In genomic region chr12:121798807-121799174, GRCh38 we compare ENCODE assay signal across 8 cellular contexts. TPM values are rescaled to one million over a fixed set of nuclear protein-coding genes. Genes with fewer than 3 reads are reported as not detected.
A peak's percentile ranks its signal among the peaks of the same experiment; 100 is the strongest.
DNase-seq lines count a peak whose midpoint lies in the region; ATAC-seq and TF ChIP-seq lines count a peak whose summit lies in the region.

No MANE protein-coding gene starts in this region.

- H3K4me1 ChIP-seq in mesendoderm (ENCODE audit: control insufficient read depth, low read depth, low read length): peaks cover 17% of the 10 kb centered on the region

- no peak overlapping the region for H3K23ac ChIP-seq in mesendoderm (ENCODE audit: low read length)

- H3K27ac Mint-ChIP-seq in brain (peak overlapping the region; percentile 94 to 99 (median 98)), type B pancreatic cell (peak overlapping the region; percentile 96)

- H3K79me2 ChIP-seq in mesendoderm (ENCODE audit: control insufficient read depth, insufficient read depth, low read length): peaks cover 39% of the 10 kb centered on the region

- H2BK120ac ChIP-seq in mesendoderm (ENCODE audit: low read depth, low read length): no peak overlapping the region

- H3K27ac ChIP-seq in mesendoderm (ENCODE audit: low read depth, low read length): peak overlapping the region; percentile 79

- H3K27me3 Mint-ChIP-seq in activated T-cell treated with anti-CD3 and anti-CD28 coated beads, Interleukin-2, amount 50 U/mL, for 4 hours (ENCODE audit: low read depth): no peaks in the 10 kb centered on the region
- H3K27me3 Mint-ChIP-seq in brain (peaks cover 13% of the 10 kb centered on the region), type B pancreatic cell (peaks cover 5% of the 10 kb centered on the region)

- WGBS in mesendoderm (ENCODE audit: extremely low coverage, insufficient coverage, low lambda C conversion rate): no CpG with 5 or more reads among the region's 10 CpGs

- H3K4me3 ChIP-seq in mesendoderm (ENCODE audit: low read length): no peak overlapping the region

- DNase-seq in activated T-cell treated with anti-CD3 and anti-CD28 coated beads, Interleukin-2, amount 50 U/mL, for 4 hours: no peak
- DNase-seq in activated T-cell treated with anti-CD3 and anti-CD28 coated beads, Interleukin-2, amount 50 U/mL, for 1 hour: no peak
- no peak for DNase-seq in mesendoderm
- DNase-seq in type B pancreatic cell (ENCODE audit: extremely low spot score, unreplicated experiment): no peak
- DNase-seq in AG20443 (ENCODE audit: low spot score): no peak
- DNase-seq in RPMI8226: no peak

- H3K4ac ChIP-seq in mesendoderm (ENCODE audit: low read depth, low read length): peak overlapping the region; percentile 8

- H2BK5ac ChIP-seq in mesendoderm (ENCODE audit: low read length): peak overlapping the region; percentile 24

- peak overlapping the region; percentile 66 for H3K56ac ChIP-seq in mesendoderm (ENCODE audit: low read length)

- TF ChIP-seq CTCF in brain (conservative IDR thresholded peaks at IDR 0.05) (no peak), type B pancreatic cell (conservative IDR thresholded peaks at IDR 0.05) (no peak)

- no peaks in the 10 kb centered on the region for H3K27me3 ChIP-seq in mesendoderm (ENCODE audit: insufficient read depth, low read length, poor library complexity)

- peaks cover 5% of the 10 kb centered on the region for H3K79me1 ChIP-seq in mesendoderm (ENCODE audit: low read length)

- no peak overlapping the region for H2AK5ac ChIP-seq in mesendoderm (ENCODE audit: low read length)

- no peak overlapping the region for H2BK15ac ChIP-seq in mesendoderm (replicated peaks; ENCODE audit: low read depth)

- H3K4me2 ChIP-seq in mesendoderm (ENCODE audit: low read length): peak overlapping the region; percentile 70

- H3K9ac ChIP-seq in mesendoderm (ENCODE audit: low read length): peak overlapping the region; percentile 47

- peaks cover 41% of the 10 kb centered on the region for H3K4me1 Mint-ChIP-seq in activated T-cell treated with anti-CD3 and anti-CD28 coated beads, Interleukin-2, amount 50 U/mL, for 4 hours (ENCODE audit: low read depth)
- H3K4me1 Mint-ChIP-seq in brain (peaks cover 65% of the 10 kb centered on the region), type B pancreatic cell (ENCODE audit: unreplicated experiment) (peaks cover 35% of the 10 kb centered on the region)

- H3K18ac ChIP-seq in mesendoderm (ENCODE audit: low read length): peak overlapping the region; percentile 29

- no peaks in the 10 kb centered on the region for H3K36me3 ChIP-seq in mesendoderm (ENCODE audit: control insufficient read depth, insufficient read depth, low read length)

- peaks cover 11% of the 10 kb centered on the region for H3K36me3 Mint-ChIP-seq in activated T-cell treated with anti-CD3 and anti-CD28 coated beads, Interleukin-2, amount 50 U/mL, for 4 hours (ENCODE audit: insufficient read depth)
- H3K36me3 Mint-ChIP-seq in brain: peaks cover 13% of the 10 kb centered on the region
- H3K36me3 Mint-ChIP-seq in type B pancreatic cell: peaks cover 18% of the 10 kb centered on the region

- ATAC-seq in activated T-cell treated with anti-CD3 and anti-CD28 coated beads, Interleukin-2, amount 50 U/mL, for 4 hours: no peak
- no peak for ATAC-seq in HG02840 (IDR thresholded peaks at IDR 0.05; ENCODE audit: low FRiP score, unreplicated experiment)

- H3K9me3 Mint-ChIP-seq in activated T-cell treated with anti-CD3 and anti-CD28 coated beads, Interleukin-2, amount 50 U/mL, for 4 hours: no peaks in the 10 kb centered on the region
- H3K9me3 Mint-ChIP-seq in brain (peaks cover 0 to 6% (median 0%) of the 10 kb centered on the region in 5 experiments), type B pancreatic cell (no peaks in the 10 kb centered on the region)

- H4K5ac ChIP-seq in mesendoderm (ENCODE audit: low read length): no peak overlapping the region

- H4K8ac ChIP-seq in mesendoderm (ENCODE audit: low read depth, low read length): no peak overlapping the region

- H3K4me3 Mint-ChIP-seq in activated T-cell treated with anti-CD3 and anti-CD28 coated beads, Interleukin-2, amount 50 U/mL, for 4 hours: peak overlapping the region; percentile 83
- H3K4me3 Mint-ChIP-seq in brain: peak overlapping the region; percentile 84 to 91 (median 88)
- peak overlapping the region; percentile 92 for H3K4me3 Mint-ChIP-seq in type B pancreatic cell

RNA-seq across cellular contexts. Expression of gene SETD1B, which starts 5.0 kb away (rescaled TPM):
- total RNA-seq in activated T-cell treated with anti-CD3 and anti-CD28 coated beads, Interleukin-2, amount 50 U/mL, for 4 hours: 10 to 100 TPM; 30.4 to 32.7 (median 31.7) TPM
- polyA plus RNA-seq in brain (ENCODE audit: insufficient read depth, low read depth, low replicate concordance): 7.1 TPM
- 11.4 TPM for polyA plus RNA-seq in mesendoderm (2013, experiment 1 of 2)
- 11.6 TPM for polyA plus RNA-seq in mesendoderm (2013, experiment 2 of 2)
- total RNA-seq in type B pancreatic cell (ENCODE audit: low replicate concordance): 28.4 and 34.2 TPM in 2 replicates

RNA-seq across cellular contexts. Expression of gene RHOF, which starts 5.3 kb away (rescaled TPM):
- total RNA-seq in activated T-cell treated with anti-CD3 and anti-CD28 coated beads, Interleukin-2, amount 50 U/mL, for 4 hours: 10 to 100 TPM; 80.7 to 94.6 (median 85.8) TPM
- 8.9 TPM for polyA plus RNA-seq in brain (ENCODE audit: insufficient read depth, low read depth, low replicate concordance)
- polyA plus RNA-seq in mesendoderm (2013, experiment 1 of 2): 15.5 TPM
- polyA plus RNA-seq in mesendoderm (2013, experiment 2 of 2): 15.0 TPM
- 24.9 and 26.0 TPM in 2 replicates for total RNA-seq in type B pancreatic cell (ENCODE audit: low replicate concordance)

RNA-seq across cellular contexts. Expression of gene HPD, which starts 59.9 kb away (rescaled TPM):
- total RNA-seq in activated T-cell treated with anti-CD3 and anti-CD28 coated beads, Interleukin-2, amount 50 U/mL, for 4 hours: under 1 TPM; 0.20 to 0.27 (median 0.26) TPM
- polyA plus RNA-seq in brain (ENCODE audit: insufficient read depth, low read depth, low replicate concordance): 0.31 TPM
- 0.46 TPM for polyA plus RNA-seq in mesendoderm (2013, experiment 1 of 2)
- 0.42 TPM for polyA plus RNA-seq in mesendoderm (2013, experiment 2 of 2)
- 0.92 TPM in 1 of 2 replicates, not detected in the other for total RNA-seq in type B pancreatic cell (ENCODE audit: low replicate concordance)
